Comparison of ENCODE assay signal across 16 cellular contexts in genomic region chr12:29711381-29711780, GRCh38.
DNase-seq lines count a peak whose midpoint lies in the region; ATAC-seq, FAIRE-seq and TF ChIP-seq lines count a peak whose summit lies in the region.
"Had no signal": no experiment of that assay in that cellular context is flagged by ENCODE, and none has a peak within 500 bp of the region (broad histone marks: within the 10 kb centered on the region; RNA-seq: fewer than 3 reads in every experiment).

No MANE protein-coding gene starts in this region.

- peaks cover 71% of the 10 kb centered on the region for H3K4me1 Mint-ChIP-seq in nephron

- TF ChIP-seq POLR2A in GM12892 (IDR thresholded peaks at IDR 0.05; ENCODE audit: low read depth, low read length), result no peak

- TF ChIP-seq CTCF in HEK293 (tag by site-specific recombination; IDR thresholded peaks at IDR 0.05), result no peak
- no peak for TF ChIP-seq CTCF in nephron (IDR thresholded peaks at IDR 0.05; ENCODE audit: unreplicated experiment in 3 of 3)

- H3K36me3 Mint-ChIP-seq in nephron (ENCODE audit: low read depth), result peaks cover 5% of the 10 kb centered on the region

- H3K4me1 ChIP-seq in HEK293 (ENCODE audit: control insufficient read depth, insufficient read depth, low read length), result peaks cover 7% of the 10 kb centered on the region; the same call in 1 of the 2 replicates
- peaks cover 51% of the 10 kb centered on the region for H3K4me1 ChIP-seq in SJCRH30

- POLR2A ChIA-PET in HEK293 (lab: Yijun Ruan, JAX), result no interaction called here

- peaks cover 3% of the 10 kb centered on the region for H3K27me3 Mint-ChIP-seq in nephron (ENCODE audit: low read depth)

- peak; percentile 6 for DNase-seq in HCEC 1CT
- DNase-seq in SJCRH30, result peak; percentile 80 to 93
- DNase-seq in A172 (ENCODE audit: low spot score), result no peak
- DNase-seq in GM12892 (ENCODE audit: insufficient read length), result no peak
- DNase-seq: BE2C; CD4-positive, alpha-beta T cell; DMS79; H7; Kasumi-1; NCI-H1436; NCI-H2029 treated with DMSO at 0.1 percent for 48 hours; NCI-H524 treated with DMSO at 0.1 percent for 48 hours; OCI-M1 had no signal

- no peak for ATAC-seq in GM18870 (IDR thresholded peaks at IDR 0.05; ENCODE audit: unreplicated experiment)

- H3K27ac ChIP-seq in HEK293 (ENCODE audit: extremely low read depth, low read depth, low read length), result no peak overlapping the region
- H3K27ac ChIP-seq in SJCRH30, result peak overlapping the region; percentile 35

- no peak overlapping the region for H3K4me3 Mint-ChIP-seq in nephron
- H3K4me3 Mint-ChIP-seq: CD4-positive, alpha-beta T cell had no signal

- CTCF ChIA-PET in HEK293 (lab: Yijun Ruan, JAX), result interaction anchor here (0.7 kb wide), 1 partner anchor 50 kb away, joined by 4 read pairs; no protein-coding TSS in a partner anchor

- no peak overlapping the region for H3K4me3 ChIP-seq in HEK293 (ENCODE audit: low read depth, low read length)
- no peak overlapping the region for H3K4me3 ChIP-seq in SJCRH30

- H3K9me3 ChIP-seq in HEK293 (ENCODE audit: control insufficient read depth, insufficient read depth, low read depth, low read length) (no peaks in the 10 kb centered on the region), SJCRH30 (replicated peaks) (no peaks in the 10 kb centered on the region)
- H3K9me3 ChIP-seq: BE2C had no signal

- H3K27ac Mint-ChIP-seq in nephron, result peak overlapping the region; percentile 29 to 61 (median 58)
- H3K27ac Mint-ChIP-seq: CD4-positive, alpha-beta T cell had no signal

- H3K9me3 Mint-ChIP-seq in nephron, result no peaks in the 10 kb centered on the region
- H3K9me3 Mint-ChIP-seq: CD4-positive, alpha-beta T cell had no signal

- no peaks in the 10 kb centered on the region for H3K27me3 ChIP-seq in SJCRH30
- H3K27me3 ChIP-seq: BE2C had no signal

- H3K36me3 ChIP-seq in HEK293 (ENCODE audit: control insufficient read depth in 2 of 2, insufficient read depth in 1 of 2, low read length in 2 of 2) (no peaks in the 10 kb centered on the region), SJCRH30 (0 out of 2 replicates have a peak, but pooled peaks cover 7% of the 10 kb centered on the region)
- H3K36me3 ChIP-seq: BE2C had no signal

- FAIRE-seq in GM12892 (lab: Jason Lieb, UNC), result no peak

TF ChIP-seq in HEK293, 187 proteins besides CTCF, POLR2A, EP300 and RAD21:
- peak; percentile 31; the same call in 1 of the 2 replicates for TF ChIP-seq PRDM6 (tag by site-specific recombination; IDR thresholded peaks at IDR 0.05)
- no peak for TF ChIP-seq ZNF548 (tag by site-specific recombination; IDR thresholded peaks at IDR 0.05)
- TF ChIP-seq ZNF513 (tag by site-specific recombination; IDR thresholded peaks at IDR 0.05), result no peak
- TF ChIP-seq ZBTB1 (tag by site-specific recombination; IDR thresholded peaks at IDR 0.05), result no peak
- no peak for TF ChIP-seq ZBTB8A (tag by site-specific recombination; IDR thresholded peaks at IDR 0.05)
- TF ChIP-seq HOXD13 (CRISPR knock-in tag; IDR thresholded peaks at IDR 0.05; ENCODE audit: borderline replicate concordance), result no peak

Comparison
In these comparisons a context has a peak if more than half of its experiments do, and no peak if none do; other contexts are left out.
1. DNase-seq: peak in HCEC 1CT (single experiment) and SJCRH30 (2 of 2); none in A172 (single experiment) and GM12892 (single experiment).